9 cellular contexts compared by ENCODE assay signal in genomic region chr6:134938896-134939295, GRCh38. TPM values are rescaled to one million over a fixed set of nuclear protein-coding genes. Genes with fewer than 3 reads are reported as not detected.
DNase-seq lines count a peak whose midpoint lies in the region; ATAC-seq and TF ChIP-seq lines count a peak whose summit lies in the region.
"Had no signal": no experiment of that assay in that cellular context is flagged by ENCODE, and none has a peak within 500 bp of the region (broad histone marks: within the 10 kb centered on the region; RNA-seq: fewer than 3 reads in every experiment).

No MANE protein-coding gene starts in this region.

- no peaks in the 10 kb centered on the region for H4K20me1 ChIP-seq in OCI-LY7 (ENCODE audit: insufficient read depth, low read length)

- H3K4me1 ChIP-seq in OCI-LY7 (ENCODE audit: insufficient read depth, low read length, poor library complexity, severe bottlenecking) = no peaks in the 10 kb centered on the region

- intact Hi-C loops in OCI-LY7 (cut with micrococcal nuclease; ENCODE audit: unreplicated experiment) = loop anchor here (5.0 kb wide), 1 partner anchor 297 kb away; no protein-coding TSS in a partner anchor
- intact Hi-C loops in activated naive CD4-positive, alpha-beta T cell treated with anti-CD3 and anti-CD28 coated beads for 36 hours (cut with micrococcal nuclease) = loop anchor here (1.0 to 5.0 kb wide), 3 partner anchors 243 to 783 kb away; partner anchors contain the start of gene MYB
- intact Hi-C loops in CD14-positive monocyte (cut with micrococcal nuclease) = loop anchor here (10.0 kb wide), 1 partner anchor 814 kb away; no protein-coding TSS in a partner anchor

- TF ChIP-seq CTCF in OCI-LY7 (conservative IDR thresholded peaks at IDR 0.05; ENCODE audit: low read length) = no peak
- TF ChIP-seq CTCF in CD14-positive monocyte (IDR thresholded peaks at IDR 0.05) = no peak

- no peak overlapping the region for H3K4me2 ChIP-seq in OCI-LY7 (ENCODE audit: low read length)

- H3K9me3 ChIP-seq in OCI-LY7 (ENCODE audit: low read length) = no peaks in the 10 kb centered on the region

- H3K27ac Mint-ChIP-seq in activated naive CD4-positive, alpha-beta T cell treated with anti-CD3 and anti-CD28 coated beads for 36 hours = no peak overlapping the region
- no peak overlapping the region for H3K27ac Mint-ChIP-seq in CD14-positive monocyte

- no peaks in the 10 kb centered on the region for H3K36me3 ChIP-seq in OCI-LY7 (ENCODE audit: insufficient read depth, low read length)

- H3K9me2 ChIP-seq in OCI-LY7 (ENCODE audit: insufficient read depth, low read length) = no peaks in the 10 kb centered on the region

- CTCF ChIA-PET in OCI-LY7 (lab: Charles Lee; ENCODE audit: unreplicated experiment) = no interaction called here
- CTCF ChIA-PET in activated naive CD4-positive, alpha-beta T cell treated with anti-CD3 and anti-CD28 coated beads for 36 hours (lab: Charles Lee) = interaction anchor here (0.6 to 4.3 kb wide), 14 partner anchors 8 to 827 kb away, joined by 3 to 36 read pairs (median 10); no protein-coding TSS in a partner anchor

- no peak overlapping the region for H3K4me3 ChIP-seq in OCI-LY7 (ENCODE audit: low read depth, low read length, poor library complexity, severe bottlenecking)
- H3K4me3 ChIP-seq: skin epidermis had no signal

- no peaks in the 10 kb centered on the region for H3K36me3 Mint-ChIP-seq in activated naive CD4-positive, alpha-beta T cell treated with anti-CD3 and anti-CD28 coated beads for 36 hours (ENCODE audit: low read depth)
- H3K36me3 Mint-ChIP-seq in CD14-positive monocyte = no peaks in the 10 kb centered on the region

- DNase-seq in OCI-LY7 (ENCODE audit: low spot score) (peak; percentile 24), CD14-positive monocyte (ENCODE audit: low spot score) (no peak), NCI-H526 treated with DMSO at 0.1 percent for 48 hours (lab: John Stamatoyannopoulos, UW) (no peak), middle frontal gyrus (ENCODE audit: extremely low spot score, low spot score) (no peak)
- DNase-seq in activated naive CD4-positive, alpha-beta T cell treated with anti-CD3 and anti-CD28 coated beads for 36 hours = peak; percentile 85
- DNase-seq in stimulated activated CD4-positive, alpha-beta T cell treated with anti-CD3 and anti-CD28 coated beads, TNF-alpha, amount 100 ng/mL, for 24 hours (ENCODE audit: low read depth in 3 of 3) = peak; percentile 54 to 72 (median 65)

- no peaks in the 10 kb centered on the region for H3K9me3 Mint-ChIP-seq in activated naive CD4-positive, alpha-beta T cell treated with anti-CD3 and anti-CD28 coated beads for 36 hours
- peaks cover 0 to 2% (median 0%) of the 10 kb centered on the region in 7 donors for H3K9me3 Mint-ChIP-seq in CD14-positive monocyte

- H3K27ac ChIP-seq in OCI-LY7 (ENCODE audit: low read depth, low read length, poor library complexity, severe bottlenecking) = no peak overlapping the region
- H3K27ac ChIP-seq: skin epidermis had no signal

- H3K27me3 Mint-ChIP-seq in activated naive CD4-positive, alpha-beta T cell treated with anti-CD3 and anti-CD28 coated beads for 36 hours (ENCODE audit: low read depth) = no peaks in the 10 kb centered on the region
- peaks cover 0 to 1% (median 0%) of the 10 kb centered on the region in 3 donors for H3K27me3 Mint-ChIP-seq in CD14-positive monocyte (ENCODE audit: low read depth in 3 of 3)

- POLR2A ChIA-PET in OCI-LY7 (lab: Charles Lee) = interaction anchor here (0.6 to 1.4 kb wide), 6 partner anchors 10 to 539 kb away, joined by 3 to 4 read pairs (median 4); no protein-coding TSS in a partner anchor

- BruUV-seq in OCI-LY7 (replicated peaks; lab: Mats Ljungman, UMichigan) = no TSS peak

- H3K4me3 Mint-ChIP-seq in activated naive CD4-positive, alpha-beta T cell treated with anti-CD3 and anti-CD28 coated beads for 36 hours = no peak overlapping the region
- H3K4me3 Mint-ChIP-seq in CD14-positive monocyte = no peak overlapping the region

- peaks cover 21% of the 10 kb centered on the region for H3K4me1 Mint-ChIP-seq in activated naive CD4-positive, alpha-beta T cell treated with anti-CD3 and anti-CD28 coated beads for 36 hours (ENCODE audit: low read depth)
- no peaks in the 10 kb centered on the region for H3K4me1 Mint-ChIP-seq in CD14-positive monocyte

- no peaks in the 10 kb centered on the region for H3K79me2 ChIP-seq in OCI-LY7 (ENCODE audit: insufficient read depth, low read depth, low read length)

- no peak overlapping the region for H2AFZ ChIP-seq in OCI-LY7 (ENCODE audit: low read length)

- peak; percentile 86 for ATAC-seq in GM18511 (IDR thresholded peaks at IDR 0.05; ENCODE audit: unreplicated experiment)
- ATAC-seq in HG03520 (IDR thresholded peaks at IDR 0.05; ENCODE audit: unreplicated experiment) = no peak

RNA-seq across cellular contexts. Expression of gene ALDH8A1, which starts 11.0 kb away (rescaled TPM):
- not detected in 2 replicates for total RNA-seq in OCI-LY7 (2014; rRNA removed; shearing (Covaris generic))
- not detected in 2 replicates for total RNA-seq in OCI-LY7 (2022)
- under 1 TPM in 1 of 2 experiments, not detected in 1; 0.24 TPM for total RNA-seq in activated naive CD4-positive, alpha-beta T cell treated with anti-CD3 and anti-CD28 coated beads for 36 hours
- not detected for polyA plus RNA-seq in CD14-positive monocyte

Comparison
In these comparisons a context has a peak if more than half of its experiments do, and no peak if none do; other contexts are left out.
1. DNase-seq: peak in OCI-LY7 (single experiment), activated naive CD4-positive, alpha-beta T cell treated with anti-CD3 and anti-CD28 coated beads for 36 hours (single experiment) and stimulated activated CD4-positive, alpha-beta T cell treated with anti-CD3 and anti-CD28 coated beads, TNF-alpha, amount 100 ng/mL, for 24 hours (3 of 3); none in CD14-positive monocyte (single experiment), NCI-H526 treated with DMSO at 0.1 percent for 48 hours (single experiment) and middle frontal gyrus (single experiment).